6 cellular contexts compared by ENCODE assay signal in the genomic region with DNA sequence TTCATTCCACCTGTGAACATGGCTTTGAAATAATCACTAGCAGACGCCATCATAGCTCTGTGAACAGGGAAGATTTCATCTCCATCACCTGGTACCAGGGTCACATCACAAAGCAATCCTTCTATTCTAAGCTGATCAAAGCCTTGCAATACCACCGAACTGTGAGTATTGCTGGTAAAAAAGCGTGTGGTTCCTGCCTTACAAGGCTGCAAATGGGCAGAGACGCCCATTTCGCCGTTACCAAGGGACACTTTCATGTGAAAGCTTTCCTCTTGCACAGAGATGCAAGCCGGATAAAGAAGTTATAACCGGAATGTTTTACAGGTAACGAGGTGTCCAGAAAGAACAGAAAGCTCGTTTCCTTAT. TPM values are rescaled to one million over a fixed set of nuclear protein-coding genes. Genes with fewer than 3 reads are reported as not detected.
DNase-seq lines count a peak whose midpoint lies in the region; ATAC-seq and TF ChIP-seq lines count a peak whose summit lies in the region.

No MANE protein-coding gene starts in this region.

- H3K27me3 ChIP-seq in NT2/D1 (ENCODE audit: insufficient read depth, insufficient read length) (no peaks in the 10 kb centered on the region), gastroesophageal sphincter (no peaks in the 10 kb centered on the region), thyroid gland (no peaks in the 10 kb centered on the region)

- TF ChIP-seq EP300 in gastroesophageal sphincter (IDR thresholded peaks at IDR 0.05) = no peak

- TF ChIP-seq POLR2A in gastroesophageal sphincter (IDR thresholded peaks at IDR 0.05) = no peak
- no peak for TF ChIP-seq POLR2A in thyroid gland (IDR thresholded peaks at IDR 0.05)

- H3K4me1 ChIP-seq in NT2/D1 (ENCODE audit: insufficient read depth, insufficient read length) (no peaks in the 10 kb centered on the region), gastroesophageal sphincter (peaks cover 27 to 53% (median 36%) of the 10 kb centered on the region in 3 donors), thyroid gland (peaks cover 27 to 44% of the 10 kb centered on the region in 2 donors)

- peak overlapping the region; percentile 94 for H3K9ac ChIP-seq in NT2/D1 (ENCODE audit: insufficient read length, low read depth)

- WGBS in gastroesophageal sphincter (ENCODE audit: low coverage in 1 of 2), 2 donors = 0 to 1% methylated on average over 3 to 10 of the region's 10 CpGs
- WGBS in thyroid gland, 2 donors = 0 to 2% methylated on average over 10 of the region's 10 CpGs

- DNase-seq in NT2/D1 (ENCODE audit: low read depth, low spot score) (no peak), thyroid gland (no peak), KBM-7 (no peak)
- no peak for DNase-seq in NK-92 treated with Interleukin-12 subunit alpha and Interleukin-12 subunit beta, amount 100 ng/mL, for 24 hours (lab: John Stamatoyannopoulos, UW)

- in situ Hi-C loops in KBM-7 (cut with MboI; ENCODE audit: low pct_unique_long_range_greater_than_20kb, low sequenced_read_pairs) = no loop called here

- H3K4me3 ChIP-seq in NT2/D1 (ENCODE audit: insufficient read length, low read depth) (peak overlapping the region; percentile 87), gastroesophageal sphincter (peak overlapping the region; percentile 79 to 99), thyroid gland (replicated peaks in 1 of 3) (peak overlapping the region; percentile 54 to 99 (median 60))

- H3K36me3 ChIP-seq in NT2/D1 (ENCODE audit: insufficient read depth, insufficient read length, low read length) = peaks cover 44% of the 10 kb centered on the region
- H3K36me3 ChIP-seq in gastroesophageal sphincter = no peaks in the 10 kb centered on the region
- H3K36me3 ChIP-seq in thyroid gland = no peaks in the 10 kb centered on the region

- intact Hi-C loops in thyroid gland (cut with DNase I) = no loop called here

- TF ChIP-seq CTCF in gastroesophageal sphincter (IDR thresholded peaks at IDR 0.05) = no peak
- TF ChIP-seq CTCF in thyroid gland (IDR thresholded peaks at IDR 0.05) = no peak

- peak overlapping the region; percentile 93 to 96 (median 94) for H3K27ac ChIP-seq in gastroesophageal sphincter
- peak overlapping the region; percentile 93 to 98 (median 97) for H3K27ac ChIP-seq in thyroid gland

- H3K9me3 ChIP-seq in NT2/D1 (ENCODE audit: insufficient read depth, low read length) (peaks cover 14% of the 10 kb centered on the region; the same call in 1 of the 2 replicates), gastroesophageal sphincter (no peaks in the 10 kb centered on the region), thyroid gland (no peaks in the 10 kb centered on the region)

- peak; percentile 7 for ATAC-seq in GM21619 (IDR thresholded peaks at IDR 0.05; ENCODE audit: unreplicated experiment)
- ATAC-seq in gastroesophageal sphincter = no peak

RNA-seq across cellular contexts. Expression of gene KLHL9, which starts 0.6 kb away (rescaled TPM):
- total RNA-seq in gastroesophageal sphincter (10 to 100 TPM; 20.5 to 32.1 (median 24.4) TPM), thyroid gland (10 to 100 TPM; 28.4 to 31.0 (median 30.9) TPM)

RNA-seq across cellular contexts. Expression of gene IFNA6, which starts 16.1 kb away (rescaled TPM):
- total RNA-seq in gastroesophageal sphincter (not detected), thyroid gland (not detected)

RNA-seq across cellular contexts. Expression of gene IFNA5, which starts 29.5 kb away (rescaled TPM):
- not detected for total RNA-seq in gastroesophageal sphincter
- not detected for total RNA-seq in thyroid gland

RNA-seq across cellular contexts. Expression of gene IFNA13, which starts 33.3 kb away (rescaled TPM):
- not detected for total RNA-seq in gastroesophageal sphincter
- not detected for total RNA-seq in thyroid gland

RNA-seq across cellular contexts. Expression of gene IFNA2, which starts 50.6 kb away (rescaled TPM):
- total RNA-seq in gastroesophageal sphincter = not detected
- total RNA-seq in thyroid gland = not detected
